Comparison of ENCODE assay signal across 10 cellular contexts in the genomic region with DNA sequence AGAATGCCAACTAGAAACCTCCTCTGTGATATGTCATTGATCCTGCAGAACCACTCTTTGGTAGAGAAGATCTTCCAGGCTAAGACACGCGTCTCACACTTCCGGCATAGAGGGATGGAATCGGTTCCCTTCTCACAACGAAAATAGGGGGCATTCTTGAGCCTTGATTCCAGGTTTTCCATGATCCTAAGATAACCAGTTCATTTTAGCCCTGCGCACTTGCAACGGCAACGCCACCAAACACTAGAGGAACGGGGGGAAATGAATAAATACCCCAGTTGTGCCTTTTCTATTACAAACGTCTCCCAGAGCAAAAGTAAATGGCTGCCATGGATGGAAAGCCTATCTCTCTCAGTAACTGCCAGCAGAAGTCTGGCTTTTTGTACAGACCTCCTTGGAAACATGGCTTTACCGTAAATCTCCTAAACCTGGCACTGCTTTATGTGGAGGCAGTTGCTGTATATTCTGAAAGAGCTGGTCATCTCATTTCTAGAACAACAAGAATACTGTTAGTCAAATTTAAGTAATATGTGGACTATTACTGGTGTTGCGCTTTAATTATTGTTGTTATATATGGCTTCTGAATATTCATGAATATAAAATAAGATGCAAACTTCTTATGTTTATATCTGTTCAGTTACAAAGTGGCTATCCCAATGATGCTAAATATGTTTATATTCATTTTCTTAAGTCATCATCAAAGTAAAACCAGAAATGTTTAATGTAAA. TPM values are rescaled to one million over a fixed set of nuclear protein-coding genes. Genes with fewer than 3 reads are reported as not detected.
DNase-seq lines count a peak whose midpoint lies in the region; ATAC-seq and TF ChIP-seq lines count a peak whose summit lies in the region.
"Not testable (repeated sequence)": the region's sequence is repeated elsewhere in the genome, so short reads cannot be mapped to it uniquely, and the experiment has no call there.
"Had no signal": no experiment of that assay in that cellular context is flagged by ENCODE, and none has a peak within 500 bp of the region (broad histone marks: within the 10 kb centered on the region; RNA-seq: fewer than 3 reads in every experiment).

A gene with protein sequence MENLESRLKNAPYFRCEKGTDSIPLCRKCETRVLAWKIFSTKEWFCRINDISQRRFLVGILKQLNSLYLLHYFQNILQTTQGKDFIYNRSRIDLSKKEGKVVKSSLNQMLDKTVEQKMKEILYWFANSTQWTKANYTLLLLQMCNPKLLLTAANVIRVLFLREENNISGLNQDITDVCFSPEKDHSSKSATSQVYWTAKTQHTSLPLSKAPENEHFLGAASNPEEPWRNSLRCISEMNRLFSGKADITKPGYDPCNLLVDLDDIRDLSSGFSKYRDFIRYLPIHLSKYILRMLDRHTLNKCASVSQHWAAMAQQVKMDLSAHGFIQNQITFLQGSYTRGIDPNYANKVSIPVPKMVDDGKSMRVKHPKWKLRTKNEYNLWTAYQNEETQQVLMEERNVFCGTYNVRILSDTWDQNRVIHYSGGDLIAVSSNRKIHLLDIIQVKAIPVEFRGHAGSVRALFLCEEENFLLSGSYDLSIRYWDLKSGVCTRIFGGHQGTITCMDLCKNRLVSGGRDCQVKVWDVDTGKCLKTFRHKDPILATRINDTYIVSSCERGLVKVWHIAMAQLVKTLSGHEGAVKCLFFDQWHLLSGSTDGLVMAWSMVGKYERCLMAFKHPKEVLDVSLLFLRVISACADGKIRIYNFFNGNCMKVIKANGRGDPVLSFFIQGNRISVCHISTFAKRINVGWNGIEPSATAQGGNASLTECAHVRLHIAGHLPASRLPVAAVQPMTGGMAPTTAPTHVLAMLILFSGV (minus strand): TSS at position 374 of the 728 bp plus-strand sequence. CDS start 192 bp downstream, at position 182.

- not testable (repeated sequence) for H3K27ac ChIP-seq in AG04450 (ENCODE audit: low read depth, low read length); breast epithelium; rectal smooth muscle tissue (ENCODE audit: low read depth, low read length)
- H3K27ac ChIP-seq in left ventricle myocardium inferior (replicated peaks) = peak within 1 kb of the TSS; percentile 17
- H3K27ac ChIP-seq in tibial artery = peak within 1 kb of the TSS in 1 of 2 donors; percentile 59

- H3K4me1 ChIP-seq in breast epithelium; left ventricle myocardium inferior; rectal smooth muscle tissue (ENCODE audit: control insufficient read depth, insufficient read depth, low read length); tibial artery: not testable (repeated sequence)

- TF ChIP-seq POLR2A in breast epithelium (IDR thresholded peaks at IDR 0.05) = not testable (repeated sequence)

- CTCF ChIA-PET in AG04450 (lab: Charles Lee) = not testable (repeated sequence)

- H3K36me3 ChIP-seq in breast epithelium; left ventricle myocardium inferior; rectal smooth muscle tissue (ENCODE audit: control insufficient read depth, insufficient read depth, low read length); tibial artery: not testable (repeated sequence)

- not testable (repeated sequence) for H3K27me3 ChIP-seq in AG04450 (ENCODE audit: control insufficient read depth, insufficient read depth, low read length); breast epithelium; left ventricle myocardium inferior (ENCODE audit: low read depth); rectal smooth muscle tissue (ENCODE audit: control insufficient read depth, insufficient read depth, low read length); tibial artery

- H3K9ac ChIP-seq in rectal smooth muscle tissue (ENCODE audit: low read length) = not testable (repeated sequence)

- intact Hi-C loops in breast epithelium (cut with DNase I; ENCODE audit: low total_unique reads); left ventricle myocardium inferior (cut with micrococcal nuclease); tibial artery (cut with DNase I; ENCODE audit: low total_unique reads): not testable (repeated sequence)

- not testable (repeated sequence) for TF ChIP-seq CTCF in AG04450 (IDR thresholded peaks at IDR 0.05; ENCODE audit: low read depth, low read length); breast epithelium (IDR thresholded peaks at IDR 0.05); fibroblast of pulmonary artery (IDR thresholded peaks at IDR 0.05; ENCODE audit: low read length, missing control alignments); left ventricle myocardium inferior (IDR thresholded peaks at IDR 0.05; ENCODE audit: borderline replicate concordance); tibial artery (IDR thresholded peaks at IDR 0.05)

- not testable (repeated sequence) for H3K9me3 ChIP-seq in AG04450 (ENCODE audit: control insufficient read depth, insufficient read depth, low read length); breast epithelium; left ventricle myocardium inferior (replicated peaks); tibial artery

- H3K4me3 ChIP-seq in AG04450 (ENCODE audit: low read depth, low read length) (0 out of 2 replicates have a peak within 1 kb of the TSS, but pooled peaks have one; percentile 17), breast epithelium (peak within 1 kb of the TSS in 2 of 3 donors; percentile 35 to 47), fibroblast of pulmonary artery (replicated peaks; ENCODE audit: low read depth, low read length) (peak within 1 kb of the TSS; percentile 17), left ventricle myocardium inferior (peak within 1 kb of the TSS; percentile 39), rectal smooth muscle tissue (ENCODE audit: low read length) (peak within 1 kb of the TSS; percentile 46), tibial artery (peak within 1 kb of the TSS; percentile 35 to 39)

- not testable (repeated sequence) for DNase-seq in AG04450 (ENCODE audit: low read depth, low spot score); breast epithelium (ENCODE audit: low spot score in 2 of 2); fibroblast of pulmonary artery (ENCODE audit: low read depth); left ventricle myocardium inferior; tibial artery
- peak; percentile 30 for DNase-seq in midbrain (lab: John Stamatoyannopoulos, UW)

- peak; percentile 93 for ATAC-seq in SK-N-SH treated with all-trans-retinoic acid at 6 μM for 48 hours

- POLR2A ChIA-PET in AG04450 (lab: Yijun Ruan, JAX) = not testable (repeated sequence)

RNA-seq across cellular contexts. Expression of the gene that starts here (rescaled TPM):
- polyA plus RNA-seq in AG04450 (2011; rRNA removed) = 0.66 and 0.97 TPM in 2 replicates
- polyA minus RNA-seq in AG04450 (2011; rRNA and poly(A)+ RNA removed) = 2.3 and 2.6 TPM in 2 replicates
- 1 to 10 TPM in 1 of 3 donors, under 1 TPM in 1, not detected in 1; 0.48 to 4.9 TPM for total RNA-seq in breast epithelium
- total RNA-seq in left ventricle myocardium inferior = 1.0 TPM
- polyA plus RNA-seq: CD8-positive, alpha-beta memory T cell; naive thymus-derived CD4-positive, alpha-beta T cell had no signal
